ENCODE assay signal across 1 cellular context in genomic region chr12:124532331-124532750, GRCh38.
TF ChIP-seq lines count a peak whose summit lies in the region.

No MANE protein-coding gene starts in this region.

TF ChIP-seq in GM23338, 12 proteins besides CTCF, POLR2A, EP300 and RAD21 (continued from another document):
- TF ChIP-seq, protein P1, sequence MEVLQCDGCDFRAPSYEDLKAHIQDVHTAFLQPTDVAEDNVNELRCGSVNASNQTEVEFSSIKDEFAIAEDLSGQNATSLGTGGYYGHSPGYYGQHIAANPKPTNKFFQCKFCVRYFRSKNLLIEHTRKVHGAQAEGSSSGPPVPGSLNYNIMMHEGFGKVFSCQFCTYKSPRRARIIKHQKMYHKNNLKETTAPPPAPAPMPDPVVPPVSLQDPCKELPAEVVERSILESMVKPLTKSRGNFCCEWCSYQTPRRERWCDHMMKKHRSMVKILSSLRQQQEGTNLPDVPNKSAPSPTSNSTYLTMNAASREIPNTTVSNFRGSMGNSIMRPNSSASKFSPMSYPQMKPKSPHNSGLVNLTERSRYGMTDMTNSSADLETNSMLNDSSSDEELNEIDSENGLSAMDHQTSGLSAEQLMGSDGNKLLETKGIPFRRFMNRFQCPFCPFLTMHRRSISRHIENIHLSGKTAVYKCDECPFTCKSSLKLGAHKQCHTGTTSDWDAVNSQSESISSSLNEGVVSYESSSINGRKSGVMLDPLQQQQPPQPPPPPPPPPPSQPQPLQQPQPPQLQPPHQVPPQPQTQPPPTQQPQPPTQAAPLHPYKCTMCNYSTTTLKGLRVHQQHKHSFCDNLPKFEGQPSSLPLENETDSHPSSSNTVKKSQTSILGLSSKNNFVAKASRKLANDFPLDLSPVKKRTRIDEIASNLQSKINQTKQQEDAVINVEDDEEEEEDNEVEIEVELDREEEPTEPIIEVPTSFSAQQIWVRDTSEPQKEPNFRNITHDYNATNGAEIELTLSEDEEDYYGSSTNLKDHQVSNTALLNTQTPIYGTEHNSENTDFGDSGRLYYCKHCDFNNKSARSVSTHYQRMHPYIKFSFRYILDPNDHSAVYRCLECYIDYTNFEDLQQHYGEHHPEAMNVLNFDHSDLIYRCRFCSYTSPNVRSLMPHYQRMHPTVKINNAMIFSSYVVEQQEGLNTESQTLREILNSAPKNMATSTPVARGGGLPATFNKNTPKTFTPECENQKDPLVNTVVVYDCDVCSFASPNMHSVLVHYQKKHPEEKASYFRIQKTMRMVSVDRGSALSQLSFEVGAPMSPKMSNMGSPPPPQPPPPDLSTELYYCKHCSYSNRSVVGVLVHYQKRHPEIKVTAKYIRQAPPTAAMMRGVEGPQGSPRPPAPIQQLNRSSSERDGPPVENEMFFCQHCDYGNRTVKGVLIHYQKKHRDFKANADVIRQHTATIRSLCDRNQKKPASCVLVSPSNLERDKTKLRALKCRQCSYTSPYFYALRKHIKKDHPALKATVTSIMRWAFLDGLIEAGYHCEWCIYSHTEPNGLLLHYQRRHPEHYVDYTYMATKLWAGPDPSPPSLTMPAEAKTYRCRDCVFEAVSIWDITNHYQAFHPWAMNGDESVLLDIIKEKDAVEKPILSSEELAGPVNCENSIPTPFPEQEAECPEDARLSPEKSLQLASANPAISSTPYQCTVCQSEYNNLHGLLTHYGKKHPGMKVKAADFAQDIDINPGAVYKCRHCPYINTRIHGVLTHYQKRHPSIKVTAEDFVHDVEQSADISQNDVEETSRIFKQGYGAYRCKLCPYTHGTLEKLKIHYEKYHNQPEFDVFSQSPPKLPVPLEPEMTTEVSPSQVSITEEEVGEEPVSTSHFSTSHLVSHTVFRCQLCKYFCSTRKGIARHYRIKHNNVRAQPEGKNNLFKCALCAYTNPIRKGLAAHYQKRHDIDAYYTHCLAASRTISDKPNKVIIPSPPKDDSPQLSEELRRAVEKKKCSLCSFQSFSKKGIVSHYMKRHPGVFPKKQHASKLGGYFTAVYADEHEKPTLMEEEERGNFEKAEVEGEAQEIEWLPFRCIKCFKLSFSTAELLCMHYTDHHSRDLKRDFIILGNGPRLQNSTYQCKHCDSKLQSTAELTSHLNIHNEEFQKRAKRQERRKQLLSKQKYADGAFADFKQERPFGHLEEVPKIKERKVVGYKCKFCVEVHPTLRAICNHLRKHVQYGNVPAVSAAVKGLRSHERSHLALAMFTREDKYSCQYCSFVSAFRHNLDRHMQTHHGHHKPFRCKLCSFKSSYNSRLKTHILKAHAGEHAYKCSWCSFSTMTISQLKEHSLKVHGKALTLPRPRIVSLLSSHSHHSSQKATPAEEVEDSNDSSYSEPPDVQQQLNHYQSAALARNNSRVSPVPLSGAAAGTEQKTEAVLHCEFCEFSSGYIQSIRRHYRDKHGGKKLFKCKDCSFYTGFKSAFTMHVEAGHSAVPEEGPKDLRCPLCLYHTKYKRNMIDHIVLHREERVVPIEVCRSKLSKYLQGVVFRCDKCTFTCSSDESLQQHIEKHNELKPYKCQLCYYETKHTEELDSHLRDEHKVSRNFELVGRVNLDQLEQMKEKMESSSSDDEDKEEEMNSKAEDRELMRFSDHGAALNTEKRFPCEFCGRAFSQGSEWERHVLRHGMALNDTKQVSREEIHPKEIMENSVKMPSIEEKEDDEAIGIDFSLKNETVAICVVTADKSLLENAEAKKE (CRISPR knock-in tag; IDR thresholded peaks at IDR 0.05) = no peak
